16 cellular contexts compared by ENCODE assay signal in genomic region chr2:55861733-55862132, GRCh38.
DNase-seq lines count a peak whose midpoint lies in the region; ATAC-seq and TF ChIP-seq lines count a peak whose summit lies in the region.
"Had no signal": no experiment of that assay in that cellular context is flagged by ENCODE, and none has a peak within 500 bp of the region (broad histone marks: within the 10 kb centered on the region; RNA-seq: fewer than 3 reads in every experiment).

No MANE protein-coding gene starts in this region.

- H3K9me3 Mint-ChIP-seq in CD4-positive, alpha-beta T cell = no peaks in the 10 kb centered on the region
- H3K9me3 Mint-ChIP-seq in endothelial cell (ENCODE audit: unreplicated experiment) = no peaks in the 10 kb centered on the region
- H3K9me3 Mint-ChIP-seq: activated naive CD4-positive, alpha-beta T cell treated with anti-CD3 and anti-CD28 coated beads, Interleukin-2, amount 50 U/mL, for 24 hours; nephron had no signal

- TF ChIP-seq CTCF in astrocyte of the spinal cord (IDR thresholded peaks at IDR 0.05; ENCODE audit: low read depth, low read length) (no peak), endothelial cell (IDR thresholded peaks at IDR 0.05; ENCODE audit: unreplicated experiment) (no peak)
- no peak for TF ChIP-seq CTCF in CD4-positive, alpha-beta T cell (IDR thresholded peaks at IDR 0.05)

- H3K4me1 Mint-ChIP-seq in CD4-positive, alpha-beta T cell (ENCODE audit: low read depth) = no peaks in the 10 kb centered on the region
- no peaks in the 10 kb centered on the region for H3K4me1 Mint-ChIP-seq in endothelial cell (ENCODE audit: unreplicated experiment)
- H3K4me1 Mint-ChIP-seq: activated naive CD4-positive, alpha-beta T cell treated with anti-CD3 and anti-CD28 coated beads, Interleukin-2, amount 50 U/mL, for 24 hours had no signal

- intact Hi-C loops in right cardiac atrium (cut with DNase I) = no loop called here
- intact Hi-C loops in CD4-positive, alpha-beta T cell (cut with DNase I, micrococcal nuclease) = no loop called here

- H3K4me3 ChIP-seq in astrocyte of the spinal cord (ENCODE audit: low read depth, low read length) (no peak overlapping the region), right cardiac atrium (ENCODE audit: low read length) (no peak overlapping the region)

- DNase-seq in EL (peak; percentile 29), astrocyte of the spinal cord (ENCODE audit: low read depth, low spot score) (peak; percentile 54), right cardiac atrium (peak; percentile 33 to 75 (median 56)), stromal cell of bone marrow (ENCODE audit: low read depth) (peak; percentile 20), NCI-H2227 (lab: John Stamatoyannopoulos, UW; ENCODE audit: unreplicated experiment) (no peak), H4 (ENCODE audit: low spot score) (no peak), endothelial cell (ENCODE audit: low spot score) (no peak)
- no peak for DNase-seq in CD4-positive, alpha-beta T cell
- DNase-seq: BE2C; kidney glomerular epithelial cell; NCI-H1694; NK-92 treated with Interleukin-12 subunit alpha and Interleukin-12 subunit beta, amount 100 ng/mL, for 24 hours; small intestine; WERI-Rb-1 had no signal

- no peaks in the 10 kb centered on the region for H3K9me3 ChIP-seq in right cardiac atrium (ENCODE audit: control insufficient read depth, low read length)
- H3K9me3 ChIP-seq in CD4-positive, alpha-beta T cell (ENCODE audit: control insufficient read depth, low read length) = no peaks in the 10 kb centered on the region
- H3K9me3 ChIP-seq: BE2C had no signal

- H3K27me3 Mint-ChIP-seq in CD4-positive, alpha-beta T cell = peaks cover 4% of the 10 kb centered on the region
- H3K27me3 Mint-ChIP-seq in endothelial cell (ENCODE audit: unreplicated experiment) = no peaks in the 10 kb centered on the region
- H3K27me3 Mint-ChIP-seq: activated naive CD4-positive, alpha-beta T cell treated with anti-CD3 and anti-CD28 coated beads, Interleukin-2, amount 50 U/mL, for 24 hours had no signal

- peak overlapping the region; percentile 61 for H3K27ac ChIP-seq in right cardiac atrium (ENCODE audit: low read length)
- no peak overlapping the region for H3K27ac ChIP-seq in CD4-positive, alpha-beta T cell (ENCODE audit: low read depth, low read length)
- H3K27ac ChIP-seq: WERI-Rb-1 had no signal

- H3K4me1 ChIP-seq in right cardiac atrium (ENCODE audit: control insufficient read depth, insufficient read depth, low read length) = peaks cover 8% of the 10 kb centered on the region
- H3K4me1 ChIP-seq: BE2C had no signal

- H3K4me3 Mint-ChIP-seq in CD4-positive, alpha-beta T cell = no peak overlapping the region
- no peak overlapping the region for H3K4me3 Mint-ChIP-seq in endothelial cell (ENCODE audit: unreplicated experiment)
- H3K4me3 Mint-ChIP-seq: activated naive CD4-positive, alpha-beta T cell treated with anti-CD3 and anti-CD28 coated beads, Interleukin-2, amount 50 U/mL, for 24 hours; nephron had no signal

- in situ Hi-C loops in astrocyte of the spinal cord (cut with HindIII; ENCODE audit: low sequenced_read_pairs) = no loop called here

- POLR2A ChIA-PET in CD4-positive, alpha-beta T cell (lab: Charles Lee) = no interaction called here

- H3K36me3 Mint-ChIP-seq in CD4-positive, alpha-beta T cell (ENCODE audit: low read depth) = no peaks in the 10 kb centered on the region
- H3K36me3 Mint-ChIP-seq in endothelial cell (ENCODE audit: low read depth, unreplicated experiment) = no peaks in the 10 kb centered on the region
- H3K36me3 Mint-ChIP-seq: activated naive CD4-positive, alpha-beta T cell treated with anti-CD3 and anti-CD28 coated beads, Interleukin-2, amount 50 U/mL, for 24 hours had no signal

- CTCF ChIA-PET in CD4-positive, alpha-beta T cell (lab: Charles Lee) = no interaction called here

- no peaks in the 10 kb centered on the region for H3K27me3 ChIP-seq in right cardiac atrium (ENCODE audit: control insufficient read depth, insufficient read depth)
- no peaks in the 10 kb centered on the region for H3K27me3 ChIP-seq in CD4-positive, alpha-beta T cell (ENCODE audit: control insufficient read depth, insufficient read depth, low read length)
- H3K27me3 ChIP-seq: BE2C had no signal

- 87% methylated on average over 6 of the region's 6 CpGs for WGBS in right cardiac atrium

- no peak overlapping the region for H3K27ac Mint-ChIP-seq in CD4-positive, alpha-beta T cell
- no peak overlapping the region for H3K27ac Mint-ChIP-seq in endothelial cell (ENCODE audit: unreplicated experiment)
- H3K27ac Mint-ChIP-seq: activated naive CD4-positive, alpha-beta T cell treated with anti-CD3 and anti-CD28 coated beads, Interleukin-2, amount 50 U/mL, for 24 hours; nephron had no signal

- peak; percentile 51 to 53 for ATAC-seq in right cardiac atrium
- no peak for ATAC-seq in CD4-positive, alpha-beta T cell (ENCODE audit: poor library complexity)

Comparison
In these comparisons a context has a peak if more than half of its experiments do, and no peak if none do; other contexts are left out.
1. DNase-seq: peak in EL (single experiment), astrocyte of the spinal cord (single experiment), right cardiac atrium (3 of 3) and stromal cell of bone marrow (single experiment); none in CD4-positive, alpha-beta T cell (0 of 10), NCI-H2227 (single experiment), H4 (single experiment) and endothelial cell (single experiment).